Comparison of ENCODE assay signal across 10 cellular contexts in genomic region chr22:49880281-49880680, GRCh38. TPM values are rescaled to one million over a fixed set of nuclear protein-coding genes. Genes with fewer than 3 reads are reported as not detected.
DNase-seq lines count a peak whose midpoint lies in the region; ATAC-seq and TF ChIP-seq lines count a peak whose summit lies in the region.
"Had no signal": no experiment of that assay in that cellular context is flagged by ENCODE, and none has a peak within 500 bp of the region (broad histone marks: within the 10 kb centered on the region; RNA-seq: fewer than 3 reads in every experiment).

No MANE protein-coding gene starts in this region.

- TF ChIP-seq CTCF in OCI-LY1 (IDR thresholded peaks at IDR 0.05; ENCODE audit: low read length), result no peak

- no peak overlapping the region for H3K4me3 ChIP-seq in OCI-LY1 (ENCODE audit: low read depth, low read length, poor library complexity, severe bottlenecking)
- H3K4me3 ChIP-seq: suprapubic skin had no signal

- peaks cover 2% of the 10 kb centered on the region for H3K9me3 Mint-ChIP-seq in activated CD8-positive, alpha-beta memory T cell treated with anti-CD3 and anti-CD28 coated beads, Interleukin-2, amount 10 ng/mL, durations not matched to agents 7 days and 5 days (ENCODE audit: low read depth)
- H3K9me3 Mint-ChIP-seq in effector memory CD8-positive, alpha-beta T cell, result no peaks in the 10 kb centered on the region
- no peaks in the 10 kb centered on the region for H3K9me3 Mint-ChIP-seq in stimulated activated effector memory CD8-positive, alpha-beta T cell treated with anti-CD3 and anti-CD28 coated beads, Interleukin-12 subunit alpha, Interleukin-12 subunit beta, amount 100 ng/mL, for 72 hours

- peaks cover 9% of the 10 kb centered on the region for H3K4me1 ChIP-seq in OCI-LY1 (ENCODE audit: insufficient read depth, low read length, severe bottlenecking)
- H3K4me1 ChIP-seq: suprapubic skin had no signal

- H3K27ac Mint-ChIP-seq in activated CD8-positive, alpha-beta memory T cell treated with anti-CD3 and anti-CD28 coated beads, Interleukin-2, amount 10 ng/mL, durations not matched to agents 7 days and 5 days, result peak overlapping the region; percentile 90
- peak overlapping the region; percentile 38 to 81 for H3K27ac Mint-ChIP-seq in effector memory CD8-positive, alpha-beta T cell
- peak overlapping the region; percentile 79 for H3K27ac Mint-ChIP-seq in stimulated activated effector memory CD8-positive, alpha-beta T cell treated with anti-CD3 and anti-CD28 coated beads, Interleukin-12 subunit alpha, Interleukin-12 subunit beta, amount 100 ng/mL, for 72 hours
- H3K27ac Mint-ChIP-seq: IgD-negative memory B cell had no signal

- H3K27me3 Mint-ChIP-seq in activated CD8-positive, alpha-beta memory T cell treated with anti-CD3 and anti-CD28 coated beads, Interleukin-2, amount 10 ng/mL, durations not matched to agents 7 days and 5 days, result no peaks in the 10 kb centered on the region
- H3K27me3 Mint-ChIP-seq in effector memory CD8-positive, alpha-beta T cell, result no peaks in the 10 kb centered on the region
- H3K27me3 Mint-ChIP-seq: IgD-negative memory B cell had no signal

- H3K4me1 Mint-ChIP-seq in activated CD8-positive, alpha-beta memory T cell treated with anti-CD3 and anti-CD28 coated beads, Interleukin-2, amount 10 ng/mL, durations not matched to agents 7 days and 5 days, result peaks cover 39% of the 10 kb centered on the region
- peaks cover 29 to 50% of the 10 kb centered on the region in 2 donors for H3K4me1 Mint-ChIP-seq in effector memory CD8-positive, alpha-beta T cell (ENCODE audit: low read depth in 2 of 2)
- peaks cover 52% of the 10 kb centered on the region for H3K4me1 Mint-ChIP-seq in stimulated activated effector memory CD8-positive, alpha-beta T cell treated with anti-CD3 and anti-CD28 coated beads, Interleukin-12 subunit alpha, Interleukin-12 subunit beta, amount 100 ng/mL, for 72 hours

- no peaks in the 10 kb centered on the region for H3K9me2 ChIP-seq in OCI-LY1 (ENCODE audit: low read depth, low read length)

- no peaks in the 10 kb centered on the region for H3F3A ChIP-seq in OCI-LY1 (ENCODE audit: insufficient read depth, low read length)

- peak; percentile 76 for DNase-seq in activated CD8-positive, alpha-beta memory T cell treated with anti-CD3 and anti-CD28 coated beads, Interleukin-2, amount 10 ng/mL, durations not matched to agents 7 days and 5 days
- no peak for DNase-seq in activated CD8-positive, alpha-beta memory T cell treated with anti-CD3 and anti-CD28 coated beads for 24 hours
- DNase-seq in effector memory CD8-positive, alpha-beta T cell, result peak in 2 of 3 experiments; percentile 21 to 31
- peak in 1 of 2 donors; percentile 63 for DNase-seq in stimulated activated effector memory CD8-positive, alpha-beta T cell treated with anti-CD3 and anti-CD28 coated beads, Interleukin-12 subunit alpha, Interleukin-12 subunit beta, amount 100 ng/mL, for 72 hours (ENCODE audit: low spot score in 2 of 2)
- DNase-seq in NCI-H1694 (lab: John Stamatoyannopoulos, UW) (no peak), G401 (ENCODE audit: low spot score) (no peak), ACHN (no peak)

- H3K27ac ChIP-seq in OCI-LY1 (ENCODE audit: low read depth, low read length, poor library complexity, severe bottlenecking), result no peak overlapping the region
- H3K27ac ChIP-seq: suprapubic skin had no signal

- peak overlapping the region; percentile 58 for H3K4me3 Mint-ChIP-seq in activated CD8-positive, alpha-beta memory T cell treated with anti-CD3 and anti-CD28 coated beads, Interleukin-2, amount 10 ng/mL, durations not matched to agents 7 days and 5 days
- peak overlapping the region; percentile 66 to 67 for H3K4me3 Mint-ChIP-seq in effector memory CD8-positive, alpha-beta T cell
- peak overlapping the region; percentile 67 for H3K4me3 Mint-ChIP-seq in stimulated activated effector memory CD8-positive, alpha-beta T cell treated with anti-CD3 and anti-CD28 coated beads, Interleukin-12 subunit alpha, Interleukin-12 subunit beta, amount 100 ng/mL, for 72 hours

- H3K79me2 ChIP-seq in OCI-LY1 (ENCODE audit: insufficient read depth, low read length), result peaks cover 33% of the 10 kb centered on the region

- peaks cover 61% of the 10 kb centered on the region for H3K36me3 ChIP-seq in OCI-LY1 (ENCODE audit: insufficient read depth, low read length)

- H4K20me1 ChIP-seq in OCI-LY1 (ENCODE audit: insufficient read depth, low read length), result no peaks in the 10 kb centered on the region

- in situ Hi-C loops in G401 (cut with HindIII; ENCODE audit: low sequenced_read_pairs) (no loop called here), ACHN (cut with HindIII; ENCODE audit: low pct_ligation_motif_present, low pct_unique_long_range_greater_than_20kb, low sequenced_read_pairs) (no loop called here)

- peak; percentile 86 for ATAC-seq in activated CD8-positive, alpha-beta memory T cell treated with anti-CD3 and anti-CD28 coated beads, Interleukin-2, amount 10 ng/mL, durations not matched to agents 7 days and 5 days
- ATAC-seq in effector memory CD8-positive, alpha-beta T cell (replicated peaks), result peak; percentile 85
- peak; percentile 86 for ATAC-seq in stimulated activated effector memory CD8-positive, alpha-beta T cell treated with anti-CD3 and anti-CD28 coated beads, Interleukin-12 subunit alpha, Interleukin-12 subunit beta, amount 100 ng/mL, for 72 hours

- H3K9me3 ChIP-seq in OCI-LY1 (ENCODE audit: low read length), result peaks cover 10% of the 10 kb centered on the region; the same call in 1 of the 2 replicates
- H3K9me3 ChIP-seq: suprapubic skin had no signal

- CTCF ChIA-PET in activated CD8-positive, alpha-beta memory T cell treated with anti-CD3 and anti-CD28 coated beads, Interleukin-2, amount 10 ng/mL, durations not matched to agents 7 days and 5 days (lab: Charles Lee), result interaction anchor here (1.1 to 2.9 kb wide), 6 partner anchors 9 to 113 kb away, joined by 3 to 12 read pairs (median 4); no protein-coding TSS in a partner anchor

- H3K27me3 ChIP-seq in OCI-LY1 (ENCODE audit: insufficient read depth, low read length), result no peaks in the 10 kb centered on the region
- H3K27me3 ChIP-seq: suprapubic skin had no signal

- H2AFZ ChIP-seq in OCI-LY1 (ENCODE audit: low read length), result no peak overlapping the region

- H3K36me3 Mint-ChIP-seq in activated CD8-positive, alpha-beta memory T cell treated with anti-CD3 and anti-CD28 coated beads, Interleukin-2, amount 10 ng/mL, durations not matched to agents 7 days and 5 days, result peaks cover 48% of the 10 kb centered on the region
- H3K36me3 Mint-ChIP-seq in effector memory CD8-positive, alpha-beta T cell (ENCODE audit: insufficient read depth), result peaks cover 29% of the 10 kb centered on the region
- H3K36me3 Mint-ChIP-seq in stimulated activated effector memory CD8-positive, alpha-beta T cell treated with anti-CD3 and anti-CD28 coated beads, Interleukin-12 subunit alpha, Interleukin-12 subunit beta, amount 100 ng/mL, for 72 hours, result peaks cover 49% of the 10 kb centered on the region

- H3K9ac ChIP-seq in OCI-LY1 (ENCODE audit: low read length), result no peak overlapping the region

- H3K4me2 ChIP-seq in OCI-LY1 (ENCODE audit: low read length), result peak overlapping the region; percentile 10; the same call in 1 of the 2 replicates

RNA-seq across cellular contexts. Expression of gene ZBED4, which starts 26.6 kb away (rescaled TPM):
- 10 to 100 TPM; 24.1 to 25.7 TPM for total RNA-seq in activated CD8-positive, alpha-beta memory T cell treated with anti-CD3 and anti-CD28 coated beads, Interleukin-2, amount 10 ng/mL, durations not matched to agents 7 days and 5 days
- 10.0 and 12.8 TPM in 2 replicates for total RNA-seq in G401 (2014; rRNA removed; shearing (Covaris generic))

RNA-seq across cellular contexts. Expression of gene ALG12, which starts 38.0 kb away (rescaled TPM):
- 10 to 100 TPM; 16.8 to 18.8 TPM for total RNA-seq in activated CD8-positive, alpha-beta memory T cell treated with anti-CD3 and anti-CD28 coated beads, Interleukin-2, amount 10 ng/mL, durations not matched to agents 7 days and 5 days
- total RNA-seq in G401 (2014; rRNA removed; shearing (Covaris generic)), result 23.8 and 24.1 TPM in 2 replicates

RNA-seq across cellular contexts. Expression of gene CRELD2, which starts 38.2 kb away (rescaled TPM):
- 10 to 100 TPM; 43.9 to 51.2 TPM for total RNA-seq in activated CD8-positive, alpha-beta memory T cell treated with anti-CD3 and anti-CD28 coated beads, Interleukin-2, amount 10 ng/mL, durations not matched to agents 7 days and 5 days
- 85.5 and 121 TPM in 2 replicates for total RNA-seq in G401 (2014; rRNA removed; shearing (Covaris generic))

RNA-seq across cellular contexts. Expression of gene BRD1, which starts 52.6 kb away (rescaled TPM):
- total RNA-seq in activated CD8-positive, alpha-beta memory T cell treated with anti-CD3 and anti-CD28 coated beads, Interleukin-2, amount 10 ng/mL, durations not matched to agents 7 days and 5 days, result 10 to 100 TPM; 49.9 to 56.6 TPM
- 19.3 and 27.5 TPM in 2 replicates for total RNA-seq in G401 (2014; rRNA removed; shearing (Covaris generic))

Comparison
In these comparisons a context has a peak if more than half of its experiments do, and no peak if none do; other contexts are left out.
1. DNase-seq: peak in activated CD8-positive, alpha-beta memory T cell treated with anti-CD3 and anti-CD28 coated beads, Interleukin-2, amount 10 ng/mL, durations not matched to agents 7 days and 5 days (single experiment) and effector memory CD8-positive, alpha-beta T cell (2 of 3); none in activated CD8-positive, alpha-beta memory T cell treated with anti-CD3 and anti-CD28 coated beads for 24 hours (single experiment), NCI-H1694 (single experiment), G401 (single experiment) and ACHN (single experiment).
2. Peak in every context shown above with its lines, with median percentiles within 50 percentile points of each other: ATAC-seq, H3K27ac Mint-ChIP-seq and H3K4me3 Mint-ChIP-seq.